ENCODE assay signal across 15 cellular contexts in genomic region chr1:91546876-91547275, GRCh38. TPM values are rescaled to one million over a fixed set of nuclear protein-coding genes. Genes with fewer than 3 reads are reported as not detected.
DNase-seq lines count a peak whose midpoint lies in the region; ATAC-seq and TF ChIP-seq lines count a peak whose summit lies in the region.
"Had no signal": no experiment of that assay in that cellular context is flagged by ENCODE, and none has a peak within 500 bp of the region (broad histone marks: within the 10 kb centered on the region; RNA-seq: fewer than 3 reads in every experiment).

No MANE protein-coding gene starts in this region.

- no peak for DNase-seq in T-helper 2 cell treated with Interferon-gamma antibody and Interleukin-4, amounts not matched to agents 5 μg/mL and 100 μg/mL, for 36 hours (ENCODE audit: low spot score)
- DNase-seq in T-helper 2 cell (no peak), left cardiac atrium (no peak), sciatic nerve (ENCODE audit: low spot score) (no peak), NCI-H2029 treated with DMSO at 0.1 percent for 48 hours (lab: John Stamatoyannopoulos, UW) (no peak)
- no peak for DNase-seq in activated CD4-positive, CD25-positive, alpha-beta regulatory T cell treated with anti-CD3 and anti-CD28 coated beads, Interleukin-2, amount 50 U/mL, for 72 hours
- no peak for DNase-seq in activated T-cell treated with anti-CD3 and anti-CD28 coated beads, Interleukin-2, amount 50 U/mL, for 48 hours
- DNase-seq: activated T-cell treated with anti-CD3 and anti-CD28 coated beads, Interleukin-2, amount 50 U/mL, for 24 hours; MG63; midbrain; NCI-H1930; NCI-H69; stimulated activated naive CD8-positive, alpha-beta T cell treated with anti-CD3 and anti-CD28 coated beads, Interleukin-15, Interleukin-2, amounts not matched to agents 100 U/mL and 50 U/mL, for 24 hours had no signal

- ATAC-seq in left cardiac atrium (peak; percentile 49 to 50), sciatic nerve (peak; percentile 18)
- ATAC-seq: activated CD4-positive, CD25-positive, alpha-beta regulatory T cell treated with anti-CD3 and anti-CD28 coated beads, Interleukin-2, amount 50 U/mL, for 24 hours; stimulated activated naive CD8-positive, alpha-beta T cell treated with anti-CD3 and anti-CD28 coated beads, Interleukin-15, Interleukin-2, amounts not matched to agents 100 U/mL and 50 U/mL, for 24 hours had no signal

- H3K27me3 Mint-ChIP-seq in T-helper 2 cell treated with Interferon-gamma antibody and Interleukin-4, amounts not matched to agents 5 μg/mL and 100 μg/mL, for 36 hours (ENCODE audit: low read depth), result peaks cover 5% of the 10 kb centered on the region
- H3K27me3 Mint-ChIP-seq: activated T-cell treated with anti-CD3 and anti-CD28 coated beads, Interleukin-2, amount 50 U/mL, for 24 hours had no signal

- TF ChIP-seq CTCF in LNCAP (IDR thresholded peaks at IDR 0.05), result peak; percentile 33

- H3K9me3 Mint-ChIP-seq in T-helper 2 cell treated with Interferon-gamma antibody and Interleukin-4, amounts not matched to agents 5 μg/mL and 100 μg/mL, for 36 hours, result peaks cover 8% of the 10 kb centered on the region

- H3K4me3 Mint-ChIP-seq in T-helper 2 cell treated with Interferon-gamma antibody and Interleukin-4, amounts not matched to agents 5 μg/mL and 100 μg/mL, for 36 hours, result no peak overlapping the region
- H3K4me3 Mint-ChIP-seq: activated T-cell treated with anti-CD3 and anti-CD28 coated beads, Interleukin-2, amount 50 U/mL, for 24 hours had no signal

- H3K27ac Mint-ChIP-seq in T-helper 2 cell treated with Interferon-gamma antibody and Interleukin-4, amounts not matched to agents 5 μg/mL and 100 μg/mL, for 36 hours, result peak overlapping the region; percentile 91

- intact Hi-C loops in left cardiac atrium (cut with DNase I), result no loop called here
- intact Hi-C loops in sciatic nerve (cut with DNase I), result no loop called here

- peaks cover 60% of the 10 kb centered on the region for H3K4me1 Mint-ChIP-seq in T-helper 2 cell treated with Interferon-gamma antibody and Interleukin-4, amounts not matched to agents 5 μg/mL and 100 μg/mL, for 36 hours (ENCODE audit: low read depth)

- H3K36me3 Mint-ChIP-seq in T-helper 2 cell treated with Interferon-gamma antibody and Interleukin-4, amounts not matched to agents 5 μg/mL and 100 μg/mL, for 36 hours (ENCODE audit: low read depth), result peaks cover 8% of the 10 kb centered on the region

RNA-seq across cellular contexts. Expression of gene CDC7, which starts 46.2 kb away (rescaled TPM):
- total RNA-seq in left cardiac atrium (1 to 10 TPM; 1.3 to 3.2 TPM), sciatic nerve (3.9 TPM)
